ENCODE assay signal across 31 cellular contexts in genomic region chr1:93339171-93339697, GRCh38. TPM values are rescaled to one million over a fixed set of nuclear protein-coding genes. Genes with fewer than 3 reads are reported as not detected.
DNase-seq lines count a peak whose midpoint lies in the region; ATAC-seq, FAIRE-seq and TF ChIP-seq lines count a peak whose summit lies in the region.
"Had no signal": no experiment of that assay in that cellular context is flagged by ENCODE, and none has a peak within 500 bp of the region (broad histone marks: within the 10 kb centered on the region; RNA-seq: fewer than 3 reads in every experiment).

No MANE protein-coding gene starts in this region.

- H3K4me3 ChIP-seq in ACC112 (ENCODE audit: low read depth, low read length), result peak overlapping the region; percentile 42; the same call in 1 of the 2 replicates
- H3K4me3 ChIP-seq in endothelial cell of umbilical vein (replicated peaks in 1 of 3; ENCODE audit: insufficient read depth in 1 of 3, low read depth in 1 of 3, low read length in 3 of 3), result no peak overlapping the region
- no peak overlapping the region for H3K4me3 ChIP-seq in trophoblast cell (ENCODE audit: low read depth, low read length)
- H3K4me3 ChIP-seq: heart left ventricle, left ventricle myocardium inferior, prostate gland, right lobe of liver, upper lobe of right lung had no signal

- H3K4me1 ChIP-seq in ACC112 (ENCODE audit: control insufficient read depth, insufficient read depth, low read length, unreplicated experiment) (peaks cover 37% of the 10 kb centered on the region), endothelial cell of umbilical vein (ENCODE audit: control insufficient read depth, extremely low read depth, insufficient read depth, low read length) (peaks cover 34% of the 10 kb centered on the region), trophoblast cell (ENCODE audit: control insufficient read depth in 1 of 2, insufficient read depth in 2 of 2, low read length in 2 of 2) (peaks cover 0 to 4% of the 10 kb centered on the region in 2 experiments)
- H3K4me1 ChIP-seq: prostate gland, right lobe of liver, upper lobe of right lung had no signal

- no peak overlapping the region for H3K27ac Mint-ChIP-seq in stimulated activated effector memory CD8-positive, alpha-beta T cell treated with anti-CD3 and anti-CD28 coated beads, Interleukin-12 subunit alpha, Interleukin-12 subunit beta, amount 100 ng/mL, for 72 hours
- H3K27ac Mint-ChIP-seq: activated CD8-positive, alpha-beta T cell treated with anti-CD3 and anti-CD28 coated beads for 36 hours; activated naive CD4-positive, alpha-beta T cell treated with anti-CD3 and anti-CD28 coated beads, Interleukin-2, amount 10 ng/mL, durations not matched to agents 7 days and 5 days; activated T-helper 1 cell treated with anti-CD3 and anti-CD28 coated beads, Interleukin-12 subunit alpha, Interleukin-12 subunit beta, Interleukin-2, Interleukin-4 antibody, amounts not matched to agents 30 ng/mL and 10 ng/mL and 1 ng/mL, durations not matched to agents 14 hours and 24 hours and 36 hours; CD4-positive, alpha-beta memory T cell; mesothelial cell of epicardium had no signal

- no CpG with 5 or more reads among the region's 3 CpGs for WGBS in trophoblast cell (ENCODE audit: extremely low coverage, insufficient coverage, insufficient read length)

- H3K9ac ChIP-seq in endothelial cell of umbilical vein (replicated peaks; ENCODE audit: extremely low read depth, insufficient read depth, low read length), result no peak overlapping the region
- no peak overlapping the region for H3K9ac ChIP-seq in trophoblast cell (ENCODE audit: low read length)

- intact Hi-C loops in endothelial cell of umbilical vein (cut with micrococcal nuclease), result no loop called here

- H3K9me3 Mint-ChIP-seq in stimulated activated effector memory CD8-positive, alpha-beta T cell treated with anti-CD3 and anti-CD28 coated beads, Interleukin-12 subunit alpha, Interleukin-12 subunit beta, amount 100 ng/mL, for 72 hours, result no peaks in the 10 kb centered on the region
- H3K9me3 Mint-ChIP-seq: activated CD8-positive, alpha-beta T cell treated with anti-CD3 and anti-CD28 coated beads for 36 hours; activated naive CD4-positive, alpha-beta T cell treated with anti-CD3 and anti-CD28 coated beads, Interleukin-2, amount 10 ng/mL, durations not matched to agents 7 days and 5 days; activated T-helper 1 cell treated with anti-CD3 and anti-CD28 coated beads, Interleukin-12 subunit alpha, Interleukin-12 subunit beta, Interleukin-2, Interleukin-4 antibody, amounts not matched to agents 30 ng/mL and 10 ng/mL and 1 ng/mL, durations not matched to agents 14 hours and 24 hours and 36 hours; CD4-positive, alpha-beta memory T cell; mesothelial cell of epicardium; naive thymus-derived CD4-positive, alpha-beta T cell had no signal

- H2AFZ ChIP-seq in ACC112 (ENCODE audit: low read length, unreplicated experiment), result peak overlapping the region; percentile 36
- H2AFZ ChIP-seq in endothelial cell of umbilical vein (ENCODE audit: low read depth, low read length), result peak overlapping the region; percentile 33
- H2AFZ ChIP-seq in trophoblast cell (ENCODE audit: insufficient read depth, low read length, poor library complexity), result no peak overlapping the region

- TF ChIP-seq CTCF in endothelial cell of umbilical vein (IDR thresholded peaks at IDR 0.05; ENCODE audit: extremely low read depth in 1 of 2, insufficient read depth in 1 of 2, low read depth in 1 of 2, low read length in 2 of 2), result no peak

- no peak for TF ChIP-seq POLR2A in endothelial cell of umbilical vein (IDR thresholded peaks at IDR 0.05; ENCODE audit: low read depth, low read length)

- ATAC-seq in HG03175 (IDR thresholded peaks at IDR 0.05; ENCODE audit: unreplicated experiment), result no peak
- ATAC-seq in stimulated activated effector memory CD8-positive, alpha-beta T cell treated with anti-CD3 and anti-CD28 coated beads, Interleukin-12 subunit alpha, Interleukin-12 subunit beta, amount 100 ng/mL, for 72 hours, result no peak
- ATAC-seq: activated CD8-positive, alpha-beta T cell treated with anti-CD3 and anti-CD28 coated beads for 36 hours; heart left ventricle; naive thymus-derived CD4-positive, alpha-beta T cell; right lobe of liver; upper lobe of right lung had no signal

- H2BK5ac ChIP-seq in trophoblast cell (ENCODE audit: low read depth, low read length, poor library complexity), result no peak overlapping the region

- CTCF ChIA-PET in endothelial cell of umbilical vein (lab: Charles Lee), result interaction anchor here (1.3 to 1.8 kb wide), 2 partner anchors 10 to 35 kb away, joined by 5 to 10 read pairs; no protein-coding TSS in a partner anchor

- H3K18ac ChIP-seq in trophoblast cell (ENCODE audit: low read length), result no peak overlapping the region

- TF ChIP-seq EP300 in Ishikawa (IDR thresholded peaks at IDR 0.05; ENCODE audit: borderline replicate concordance), result no peak

- H3K9me3 ChIP-seq in endothelial cell of umbilical vein (replicated peaks; ENCODE audit: control insufficient read depth, insufficient read depth, low read length), result no peaks in the 10 kb centered on the region
- no peaks in the 10 kb centered on the region for H3K9me3 ChIP-seq in trophoblast cell (ENCODE audit: insufficient read depth, low read depth, low read length)
- H3K9me3 ChIP-seq: heart left ventricle, left ventricle myocardium inferior, neutrophil, prostate gland, right lobe of liver, upper lobe of right lung had no signal

- dilution Hi-C loops in endothelial cell of umbilical vein (cut with MboI; ENCODE audit: extremely low pct_ligation_motif_present, low sequenced_read_pairs), result no loop called here

- POLR2A ChIA-PET in endothelial cell of umbilical vein (lab: Charles Lee), result no interaction called here

- no peaks in the 10 kb centered on the region for H4K20me1 ChIP-seq in endothelial cell of umbilical vein (replicated peaks; ENCODE audit: control insufficient read depth, extremely low read depth, insufficient read depth, low read length)

- H2BK120ac ChIP-seq in trophoblast cell (ENCODE audit: insufficient read depth, low read length, poor library complexity), result no peak overlapping the region

- H3K4me3 Mint-ChIP-seq in stimulated activated effector memory CD8-positive, alpha-beta T cell treated with anti-CD3 and anti-CD28 coated beads, Interleukin-12 subunit alpha, Interleukin-12 subunit beta, amount 100 ng/mL, for 72 hours, result no peak overlapping the region
- H3K4me3 Mint-ChIP-seq: activated CD8-positive, alpha-beta T cell treated with anti-CD3 and anti-CD28 coated beads for 36 hours; activated naive CD4-positive, alpha-beta T cell treated with anti-CD3 and anti-CD28 coated beads, Interleukin-2, amount 10 ng/mL, durations not matched to agents 7 days and 5 days; activated T-helper 1 cell treated with anti-CD3 and anti-CD28 coated beads, Interleukin-12 subunit alpha, Interleukin-12 subunit beta, Interleukin-2, Interleukin-4 antibody, amounts not matched to agents 30 ng/mL and 10 ng/mL and 1 ng/mL, durations not matched to agents 14 hours and 24 hours and 36 hours; CD4-positive, alpha-beta memory T cell; mesothelial cell of epicardium had no signal

- H3K23ac ChIP-seq in trophoblast cell (ENCODE audit: low read length), result no peak overlapping the region

- H4K8ac ChIP-seq in trophoblast cell (ENCODE audit: low read depth, low read length), result no peak overlapping the region

- H3K79me1 ChIP-seq in trophoblast cell (ENCODE audit: low read length), result no peaks in the 10 kb centered on the region

- H4K12ac ChIP-seq in trophoblast cell (ENCODE audit: low read depth, low read length), result no peak overlapping the region

- H3K27ac ChIP-seq in ACC112 (ENCODE audit: low read depth, low read length), result peak overlapping the region; percentile 82
- H3K27ac ChIP-seq in endothelial cell of umbilical vein (ENCODE audit: insufficient read depth, low read depth, low read length), result peak overlapping the region; percentile 64
- peak overlapping the region; percentile 29 for H3K27ac ChIP-seq in trophoblast cell (ENCODE audit: low read depth, low read length)
- H3K27ac ChIP-seq: heart left ventricle, HL-60, left ventricle myocardium inferior, neutrophil, prostate gland, right lobe of liver, upper lobe of right lung had no signal

- no peak overlapping the region for H2BK12ac ChIP-seq in trophoblast cell (ENCODE audit: low read length)

- H3K36me3 ChIP-seq in ACC112 (ENCODE audit: insufficient read depth, low read length) (peaks cover 4% of the 10 kb centered on the region; the same call in 1 of the 2 replicates), endothelial cell of umbilical vein (ENCODE audit: control insufficient read depth in 2 of 2, extremely low read depth in 1 of 2, insufficient read depth in 2 of 2, low read length in 2 of 2) (no peaks in the 10 kb centered on the region), trophoblast cell (ENCODE audit: control insufficient read depth in 1 of 2, insufficient read depth in 2 of 2, low read length in 2 of 2) (no peaks in the 10 kb centered on the region)
- H3K36me3 ChIP-seq: prostate gland had no signal

- no peak overlapping the region for H4K91ac ChIP-seq in trophoblast cell (ENCODE audit: low read depth, low read length)

- peaks cover 2% of the 10 kb centered on the region for H3K79me2 ChIP-seq in ACC112 (ENCODE audit: control insufficient read depth, insufficient read depth, low read length, unreplicated experiment)
- H3K79me2 ChIP-seq in endothelial cell of umbilical vein (ENCODE audit: control insufficient read depth, insufficient read depth, low read length), result no peaks in the 10 kb centered on the region
- no peaks in the 10 kb centered on the region for H3K79me2 ChIP-seq in trophoblast cell (ENCODE audit: control insufficient read depth, insufficient read depth, low read length, poor library complexity)

- DNase-seq in endothelial cell of umbilical vein (ENCODE audit: low read depth, low spot score) (no peak), trophoblast cell (no peak), NCI-H1092 treated with DMSO at 0.1 percent for 48 hours (lab: John Stamatoyannopoulos, UW) (no peak), NCI-H1105 (lab: John Stamatoyannopoulos, UW) (no peak)
- no peak for DNase-seq in stimulated activated effector memory CD8-positive, alpha-beta T cell treated with anti-CD3 and anti-CD28 coated beads, Interleukin-12 subunit alpha, Interleukin-12 subunit beta, amount 100 ng/mL, for 72 hours (ENCODE audit: low spot score in 2 of 2)
- DNase-seq: activated CD8-positive, alpha-beta memory T cell treated with anti-CD3 and anti-CD28 coated beads, Interleukin-2, amount 50 U/mL, for 48 hours; activated CD8-positive, alpha-beta T cell treated with anti-CD3 and anti-CD28 coated beads for 36 hours; activated naive CD4-positive, alpha-beta T cell treated with anti-CD3 and anti-CD28 coated beads, Interleukin-2, amount 10 ng/mL, durations not matched to agents 7 days and 5 days; CD4-positive, alpha-beta memory T cell; effector CD4-positive, alpha-beta T cell; erythroblast; GOT3; heart left ventricle; islet precursor cell; left ventricle myocardium inferior; naive thymus-derived CD4-positive, alpha-beta T cell; NCI-H1436 treated with DMSO at 0.1 percent for 48 hours; NCI-H2107; NCI-H748 treated with DMSO at 0.1 percent for 48 hours; right lobe of liver; stimulated activated CD4-positive, alpha-beta T cell treated with anti-CD3 and anti-CD28 coated beads, Interleukin-4, amount 100 ng/mL, for 24 hours; upper lobe of right lung had no signal

- no TSS peak for BruUV-seq in endothelial cell of umbilical vein (replicated peaks; lab: Mats Ljungman, UMichigan)

- TF ChIP-seq RAD21 in Ishikawa (IDR thresholded peaks at IDR 0.05; ENCODE audit: low read depth), result no peak

- no peaks in the 10 kb centered on the region for H3K9me1 ChIP-seq in endothelial cell of umbilical vein (replicated peaks; ENCODE audit: control insufficient read depth, extremely low read depth, insufficient read depth, low read length)

- no peak overlapping the region for H3K4ac ChIP-seq in trophoblast cell (ENCODE audit: low read depth, low read length)

- peaks cover 31% of the 10 kb centered on the region for H3K36me3 Mint-ChIP-seq in stimulated activated effector memory CD8-positive, alpha-beta T cell treated with anti-CD3 and anti-CD28 coated beads, Interleukin-12 subunit alpha, Interleukin-12 subunit beta, amount 100 ng/mL, for 72 hours

- no peak overlapping the region for H3K4me2 ChIP-seq in endothelial cell of umbilical vein (ENCODE audit: insufficient read depth, low read length)
- no peak overlapping the region for H3K4me2 ChIP-seq in trophoblast cell (ENCODE audit: low read length)

- H2AK5ac ChIP-seq in trophoblast cell (ENCODE audit: low read length), result no peak overlapping the region

- H3K27me3 ChIP-seq in ACC112 (ENCODE audit: insufficient read depth, low read length) (no peaks in the 10 kb centered on the region), endothelial cell of umbilical vein (ENCODE audit: control insufficient read depth in 2 of 2, insufficient read depth in 2 of 2, low read length in 2 of 2) (no peaks in the 10 kb centered on the region), trophoblast cell (ENCODE audit: insufficient read depth, low read length) (no peaks in the 10 kb centered on the region)
- H3K27me3 ChIP-seq: heart left ventricle, neutrophil, right lobe of liver, upper lobe of right lung had no signal

- H3K14ac ChIP-seq in trophoblast cell (ENCODE audit: low read length), result no peak overlapping the region

- FAIRE-seq in endothelial cell of umbilical vein (lab: Jason Lieb, UNC), result no peak
- FAIRE-seq: colon had no signal

- H3K4me1 Mint-ChIP-seq in stimulated activated effector memory CD8-positive, alpha-beta T cell treated with anti-CD3 and anti-CD28 coated beads, Interleukin-12 subunit alpha, Interleukin-12 subunit beta, amount 100 ng/mL, for 72 hours, result no peaks in the 10 kb centered on the region

RNA-seq across cellular contexts. Expression of gene DR1, which starts 6.5 kb away (rescaled TPM):
- total RNA-seq in endothelial cell of umbilical vein, result 49.4 and 52.2 TPM in 2 replicates
- polyA plus RNA-seq in endothelial cell of umbilical vein, result 9.1 and 11.7 TPM in 2 replicates
- polyA plus RNA-seq in endothelial cell of umbilical vein (2011; cell fraction: cytosol; rRNA removed), result 20.7 and 20.8 TPM in 2 replicates
- polyA plus RNA-seq in endothelial cell of umbilical vein (2011; cell fraction: nucleus; rRNA removed), result 10.1 and 13.6 TPM in 2 replicates
- polyA plus RNA-seq in endothelial cell of umbilical vein (2012), result 27.8 and 40.9 TPM in 2 replicates
- 24.6 and 28.0 TPM in 2 replicates for polyA minus RNA-seq in endothelial cell of umbilical vein
- 48.9 TPM for polyA minus RNA-seq in endothelial cell of umbilical vein (2011; cell fraction: cytosol; rRNA and poly(A)+ RNA removed)
- polyA minus RNA-seq in endothelial cell of umbilical vein (2011; cell fraction: nucleus; rRNA and poly(A)+ RNA removed), result 13.8 and 20.2 TPM in 2 replicates
- polyA plus RNA-seq in trophoblast cell (2013), result 32.3 and 32.9 TPM in 2 replicates

Comparison
In these comparisons a context has a peak if more than half of its experiments do, and no peak if none do; other contexts are left out.
1. H3K27ac ChIP-seq: peak in every context shown above with its lines; median percentile 82 in ACC112; 64 in endothelial cell of umbilical vein; 29 in trophoblast cell.